Comparison of ENCODE assay signal across 16 cellular contexts in genomic region chr13:51763486-51763885, GRCh38. TPM values are rescaled to one million over a fixed set of nuclear protein-coding genes. Genes with fewer than 3 reads are reported as not detected.
DNase-seq lines count a peak whose midpoint lies in the region; ATAC-seq and TF ChIP-seq lines count a peak whose summit lies in the region.
"Had no signal": no experiment of that assay in that cellular context is flagged by ENCODE, and none has a peak within 500 bp of the region (broad histone marks: within the 10 kb centered on the region; RNA-seq: fewer than 3 reads in every experiment).

No MANE protein-coding gene starts in this region.

- intact Hi-C loops in activated CD4-positive, alpha-beta memory T cell treated with anti-CD3 and anti-CD28 coated beads for 36 hours (cut with micrococcal nuclease): loop anchor here (10.0 kb wide), 1 partner anchor 149 kb away; no protein-coding TSS in a partner anchor
- intact Hi-C loops in dorsolateral prefrontal cortex (cut with DNase I) (loop anchor here in 1 of 2 donors (5.0 kb wide), 1 partner anchor 39 kb away; the partner anchor contains the start of gene DHRS12), PC-3 (cut with micrococcal nuclease) (no loop called here)

- no peak overlapping the region for H3K4me3 Mint-ChIP-seq in activated CD4-positive, alpha-beta memory T cell treated with anti-CD3 and anti-CD28 coated beads for 36 hours
- H3K4me3 Mint-ChIP-seq in activated CD4-positive, alpha-beta memory T cell treated with anti-CD3 and anti-CD28 coated beads, Interleukin-2, amount 10 ng/mL, durations not matched to agents 7 days and 5 days: no peak overlapping the region
- H3K4me3 Mint-ChIP-seq in IgD-negative memory B cell: peak overlapping the region in 2 of 4 donors; percentile 19 to 63
- H3K4me3 Mint-ChIP-seq in stimulated activated naive CD8-positive, alpha-beta T cell treated with anti-CD3 and anti-CD28 coated beads, Interleukin-15, amount 100 ng/mL, for 72 hours: peak overlapping the region in 1 of 2 donors; percentile 5
- H3K4me3 Mint-ChIP-seq: nephron progenitor cell had no signal

- H3K36me3 Mint-ChIP-seq in activated CD4-positive, alpha-beta memory T cell treated with anti-CD3 and anti-CD28 coated beads for 36 hours: peaks cover 8% of the 10 kb centered on the region
- H3K36me3 Mint-ChIP-seq in activated CD4-positive, alpha-beta memory T cell treated with anti-CD3 and anti-CD28 coated beads, Interleukin-2, amount 10 ng/mL, durations not matched to agents 7 days and 5 days (ENCODE audit: low read depth): peaks cover 16% of the 10 kb centered on the region
- peaks cover 11% of the 10 kb centered on the region for H3K36me3 Mint-ChIP-seq in IgD-negative memory B cell

- no peak for DNase-seq in activated CD4-positive, alpha-beta memory T cell treated with anti-CD3 and anti-CD28 coated beads for 36 hours
- DNase-seq in activated CD4-positive, alpha-beta memory T cell treated with anti-CD3 and anti-CD28 coated beads, Interleukin-2, amount 10 ng/mL, durations not matched to agents 7 days and 5 days: no peak
- DNase-seq in dorsolateral prefrontal cortex (no peak), PC-3 (no peak), T-helper 9 cell (no peak), NCI-H345 (lab: John Stamatoyannopoulos, UW) (no peak)
- no peak for DNase-seq in stimulated activated naive CD8-positive, alpha-beta T cell treated with anti-CD3 and anti-CD28 coated beads, Interleukin-15, amount 100 ng/mL, for 72 hours
- DNase-seq: activated CD8-positive, alpha-beta memory T cell treated with anti-CD3 and anti-CD28 coated beads, Interleukin-2, amount 50 U/mL, for 48 hours; NCI-H1694; nephron progenitor cell; SK-N-SH; trophoblast cell had no signal

- H3K79me2 ChIP-seq in PC-3 (ENCODE audit: low read length): no peaks in the 10 kb centered on the region

- no peak for ATAC-seq in stimulated activated naive CD8-positive, alpha-beta T cell treated with anti-CD3 and anti-CD28 coated beads, Interleukin-15, amount 100 ng/mL, for 72 hours
- ATAC-seq in PC-3: no peak

- no peaks in the 10 kb centered on the region for H3F3A ChIP-seq in PC-3 (ENCODE audit: low read length, unreplicated experiment)

- POLR2A ChIA-PET in activated CD4-positive, alpha-beta memory T cell treated with anti-CD3 and anti-CD28 coated beads for 36 hours (lab: Charles Lee): interaction anchor here (1.4 to 1.5 kb wide), 3 partner anchors 37 to 320 kb away, joined by 4 to 7 read pairs (median 5); no protein-coding TSS in a partner anchor
- POLR2A ChIA-PET in activated CD4-positive, alpha-beta memory T cell treated with anti-CD3 and anti-CD28 coated beads, Interleukin-2, amount 10 ng/mL, durations not matched to agents 7 days and 5 days (lab: Charles Lee): interaction anchor here (1.2 to 3.0 kb wide), 4 partner anchors 39 to 311 kb away, joined by 6 to 22 read pairs (median 8); partner anchors contain the start of gene INTS6
- POLR2A ChIA-PET in PC-3 (lab: Charles Lee; ENCODE audit: unreplicated experiment): interaction anchor here (0.6 kb wide), 1 partner anchor 346 kb away, joined by 3 read pairs; no protein-coding TSS in a partner anchor

- H3K27me3 Mint-ChIP-seq in activated CD4-positive, alpha-beta memory T cell treated with anti-CD3 and anti-CD28 coated beads for 36 hours: no peaks in the 10 kb centered on the region
- no peaks in the 10 kb centered on the region for H3K27me3 Mint-ChIP-seq in activated CD4-positive, alpha-beta memory T cell treated with anti-CD3 and anti-CD28 coated beads, Interleukin-2, amount 10 ng/mL, durations not matched to agents 7 days and 5 days
- no peaks in the 10 kb centered on the region for H3K27me3 Mint-ChIP-seq in IgD-negative memory B cell
- no peaks in the 10 kb centered on the region for H3K27me3 Mint-ChIP-seq in stimulated activated naive CD8-positive, alpha-beta T cell treated with anti-CD3 and anti-CD28 coated beads, Interleukin-15, amount 100 ng/mL, for 72 hours

- no peaks in the 10 kb centered on the region for H3K9me2 ChIP-seq in PC-3 (replicated peaks; ENCODE audit: low read length)
- H3K9me2 ChIP-seq: SK-N-SH had no signal

- peaks cover 42% of the 10 kb centered on the region for H3K4me1 Mint-ChIP-seq in activated CD4-positive, alpha-beta memory T cell treated with anti-CD3 and anti-CD28 coated beads for 36 hours (ENCODE audit: low read depth)
- peaks cover 23% of the 10 kb centered on the region for H3K4me1 Mint-ChIP-seq in activated CD4-positive, alpha-beta memory T cell treated with anti-CD3 and anti-CD28 coated beads, Interleukin-2, amount 10 ng/mL, durations not matched to agents 7 days and 5 days
- peaks cover 18 to 24% (median 22%) of the 10 kb centered on the region in 3 donors for H3K4me1 Mint-ChIP-seq in IgD-negative memory B cell
- peaks cover 44% of the 10 kb centered on the region for H3K4me1 Mint-ChIP-seq in stimulated activated naive CD8-positive, alpha-beta T cell treated with anti-CD3 and anti-CD28 coated beads, Interleukin-15, amount 100 ng/mL, for 72 hours

- BruUV-seq in PC-3 (replicated peaks; lab: Mats Ljungman, UMichigan): no TSS peak

- H3K9me3 Mint-ChIP-seq in activated CD4-positive, alpha-beta memory T cell treated with anti-CD3 and anti-CD28 coated beads for 36 hours: no peaks in the 10 kb centered on the region
- no peaks in the 10 kb centered on the region for H3K9me3 Mint-ChIP-seq in activated CD4-positive, alpha-beta memory T cell treated with anti-CD3 and anti-CD28 coated beads, Interleukin-2, amount 10 ng/mL, durations not matched to agents 7 days and 5 days
- no peaks in the 10 kb centered on the region for H3K9me3 Mint-ChIP-seq in IgD-negative memory B cell
- H3K9me3 Mint-ChIP-seq in stimulated activated naive CD8-positive, alpha-beta T cell treated with anti-CD3 and anti-CD28 coated beads, Interleukin-15, amount 100 ng/mL, for 72 hours: no peaks in the 10 kb centered on the region
- H3K9me3 Mint-ChIP-seq: CD8-positive, alpha-beta T cell; nephron progenitor cell had no signal

- no peaks in the 10 kb centered on the region for H3K27me3 ChIP-seq in dorsolateral prefrontal cortex
- H3K27me3 ChIP-seq in PC-3 (ENCODE audit: low read length): no peaks in the 10 kb centered on the region

- CTCF ChIA-PET in activated CD4-positive, alpha-beta memory T cell treated with anti-CD3 and anti-CD28 coated beads for 36 hours (lab: Charles Lee): interaction anchor here (1.1 kb wide), 2 partner anchors 177 to 314 kb away, joined by 3 to 6 read pairs; no protein-coding TSS in a partner anchor
- CTCF ChIA-PET in activated CD4-positive, alpha-beta memory T cell treated with anti-CD3 and anti-CD28 coated beads, Interleukin-2, amount 10 ng/mL, durations not matched to agents 7 days and 5 days (lab: Charles Lee): interaction anchor here (1.0 to 1.5 kb wide), 4 partner anchors 19 to 320 kb away, joined by 3 read pairs; partner anchors contain the start of gene INTS6
- CTCF ChIA-PET in PC-3 (lab: Charles Lee): no interaction called here

- no peaks in the 10 kb centered on the region for H4K20me1 ChIP-seq in PC-3 (ENCODE audit: low read length)

- no peak overlapping the region for H3K9ac ChIP-seq in PC-3 (ENCODE audit: low read length)
- H3K9ac ChIP-seq: SK-N-SH had no signal

- no peak overlapping the region for H3K4me2 ChIP-seq in PC-3 (ENCODE audit: low read length)

- H3K4me1 ChIP-seq in PC-3 (ENCODE audit: insufficient read depth, low read length): peaks cover 13% of the 10 kb centered on the region
- H3K4me1 ChIP-seq: HAP-1 had no signal

- no peaks in the 10 kb centered on the region for H3K9me3 ChIP-seq in PC-3 (ENCODE audit: low read length)
- H3K9me3 ChIP-seq: A549, HAP-1, SK-N-SH had no signal

- peak overlapping the region; percentile 4 for H3K27ac Mint-ChIP-seq in activated CD4-positive, alpha-beta memory T cell treated with anti-CD3 and anti-CD28 coated beads for 36 hours
- no peak overlapping the region for H3K27ac Mint-ChIP-seq in activated CD4-positive, alpha-beta memory T cell treated with anti-CD3 and anti-CD28 coated beads, Interleukin-2, amount 10 ng/mL, durations not matched to agents 7 days and 5 days
- H3K27ac Mint-ChIP-seq in IgD-negative memory B cell: peak overlapping the region in 2 of 3 donors; percentile 81 to 84
- peak overlapping the region; percentile 19 to 56 for H3K27ac Mint-ChIP-seq in stimulated activated naive CD8-positive, alpha-beta T cell treated with anti-CD3 and anti-CD28 coated beads, Interleukin-15, amount 100 ng/mL, for 72 hours

- H3K27ac ChIP-seq in dorsolateral prefrontal cortex (peak overlapping the region in 50 of 59 donors; percentile 5 to 94 (median 88)), PC-3 (ENCODE audit: low read length) (no peak overlapping the region)

- H3K36me3 ChIP-seq in PC-3 (ENCODE audit: low read depth, low read length): no peaks in the 10 kb centered on the region; the same call in 1 of the 2 replicates

- H3K4me3 ChIP-seq in dorsolateral prefrontal cortex: no peak overlapping the region
- H3K4me3 ChIP-seq in PC-3 (ENCODE audit: low read length): no peak overlapping the region
- H3K4me3 ChIP-seq: A549, HAP-1 had no signal

- no peak for TF ChIP-seq CTCF in dorsolateral prefrontal cortex (IDR thresholded peaks at IDR 0.05 in 54 of 56, conservative IDR thresholded peaks at IDR 0.05 in 2 of 56; ENCODE audit: low read depth in 1 of 56, partially characterized antibody in 56 of 56)
- TF ChIP-seq CTCF in PC-3 (conservative IDR thresholded peaks at IDR 0.05; ENCODE audit: low read depth, low read length): no peak

- H2AFZ ChIP-seq in PC-3 (ENCODE audit: low read length): no peak overlapping the region

RNA-seq across cellular contexts. Expression of gene DHRS12, which starts 40.5 kb away (rescaled TPM):
- total RNA-seq in activated CD4-positive, alpha-beta memory T cell treated with anti-CD3 and anti-CD28 coated beads for 36 hours: 1 to 10 TPM; 6.7 to 7.0 TPM
- total RNA-seq in activated CD4-positive, alpha-beta memory T cell treated with anti-CD3 and anti-CD28 coated beads, Interleukin-2, amount 10 ng/mL, durations not matched to agents 7 days and 5 days: 1 to 10 TPM; 5.0 to 6.4 TPM
- 22.0 TPM for polyA plus RNA-seq in IgD-negative memory B cell
- total RNA-seq in dorsolateral prefrontal cortex: 10 to 100 TPM in 91 of 120 experiments, 1 to 10 TPM in 29; 4.6 to 21.3 (median 12.8) TPM
- 1.2 and 2.6 TPM in 2 replicates for total RNA-seq in PC-3 (2014; rRNA removed)
